In genomic region chr14:86372402-86372801, GRCh38 we compare ENCODE assay signal across 11 cellular contexts.
"Had no signal": no experiment of that assay in that cellular context is flagged by ENCODE, and none has a peak within 500 bp of the region (broad histone marks: within the 10 kb centered on the region; RNA-seq: fewer than 3 reads in every experiment).

No MANE protein-coding gene starts in this region.

- H3K9me3 ChIP-seq: HAP-1 had no signal

- H3K36me3 ChIP-seq: HAP-1 had no signal

- H3K27ac ChIP-seq: GM23248 had no signal

- H2AFZ ChIP-seq: GM23248, GM23338 had no signal

- DNase-seq: GM23248, GOT3, H7, H9, HCEC 1CT, HFFc6 had no signal

- H3K9ac ChIP-seq: GM23248 had no signal

- H3K4me1 ChIP-seq: HAP-1 had no signal

- ATAC-seq: GM23338, HCT116 had no signal

- H3K4me2 ChIP-seq: GM23338 had no signal

- H3K4me3 ChIP-seq: GM23248, GM23338, HAP-1 had no signal

- FAIRE-seq: H1, H54 had no signal
